1 cellular context compared by ENCODE assay signal in the genomic region with DNA sequence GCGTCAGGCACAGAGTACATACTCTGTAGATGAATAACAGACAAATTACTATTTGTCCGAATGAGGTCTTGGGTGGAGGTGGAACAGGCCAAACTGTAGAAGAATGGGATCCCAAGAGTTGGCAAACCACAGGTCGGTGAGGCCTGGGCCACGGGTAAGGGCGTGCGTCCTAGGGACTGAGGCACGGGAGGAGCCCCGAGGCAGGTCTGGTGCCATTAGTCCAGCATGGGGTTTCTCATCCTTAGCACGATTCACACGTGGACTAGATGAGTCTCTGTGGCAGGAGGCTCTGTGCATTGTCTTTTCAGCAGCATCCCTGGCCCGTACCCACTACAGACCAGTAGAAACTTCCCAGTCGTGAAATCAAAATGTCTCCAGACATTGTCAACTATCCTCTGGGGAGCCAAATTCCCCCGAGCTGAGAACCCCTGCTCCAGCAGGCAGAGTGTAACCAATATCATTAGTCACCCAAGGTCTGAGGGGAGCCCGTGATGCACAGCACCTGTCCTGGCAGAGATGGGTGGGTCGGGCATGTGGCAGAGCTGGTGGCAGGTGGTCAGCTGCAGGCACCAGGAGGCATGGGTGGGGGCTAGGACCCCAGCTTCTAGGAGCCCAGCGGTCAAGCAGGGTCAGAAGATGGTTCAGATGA.
TF ChIP-seq lines count a peak whose summit lies in the region.

No MANE protein-coding gene starts in this region.

TF ChIP-seq in A549, 52 proteins besides CTCF, POLR2A, EP300 and RAD21:
- TF ChIP-seq GATA3 (IDR thresholded peaks at IDR 0.05; ENCODE audit: borderline replicate concordance) (no peak), RARB (CRISPR knock-in tag; IDR thresholded peaks at IDR 0.05) (no peak), E2F6 (IDR thresholded peaks at IDR 0.05; ENCODE audit: borderline replicate concordance, low read depth) (no peak), CEBPB (IDR thresholded peaks at IDR 0.05) (no peak), CBX8 (IDR thresholded peaks at IDR 0.05) (no peak), MYC (IDR thresholded peaks at IDR 0.05; ENCODE audit: borderline replicate concordance, low read length) (no peak), JUN (IDR thresholded peaks at IDR 0.05) (no peak), SMC3 (IDR thresholded peaks at IDR 0.05) (no peak), POLR2AphosphoS2 (conservative IDR thresholded peaks at IDR 0.05; ENCODE audit: low read length) (no peak), TP53 (CRISPR knock-in tag; IDR thresholded peaks at IDR 0.05) (no peak), RNF2 (IDR thresholded peaks at IDR 0.05; ENCODE audit: borderline replicate concordance, low read depth) (no peak), MAX (IDR thresholded peaks at IDR 0.05) (no peak), MAZ (IDR thresholded peaks at IDR 0.05; ENCODE audit: borderline replicate concordance, low read depth, low read length) (no peak), FOXS1 (CRISPR knock-in tag; IDR thresholded peaks at IDR 0.05) (no peak), ZSCAN20 (CRISPR knock-in tag; IDR thresholded peaks at IDR 0.05) (no peak), REST (IDR thresholded peaks at IDR 0.05) (no peak), ZNF302 (CRISPR knock-in tag; IDR thresholded peaks at IDR 0.05) (no peak), RCOR1 (IDR thresholded peaks at IDR 0.05; ENCODE audit: low read depth, low read length) (no peak), HOXB5 (CRISPR knock-in tag; IDR thresholded peaks at IDR 0.05) (no peak)
